In genomic region chr1:52142220-52143153, GRCh38 we compare ENCODE assay signal across 8 cellular contexts. TPM values are rescaled to one million over a fixed set of nuclear protein-coding genes. Genes with fewer than 3 reads are reported as not detected.
DNase-seq lines count a peak whose midpoint lies in the region; ATAC-seq and TF ChIP-seq lines count a peak whose summit lies in the region.

No MANE protein-coding gene starts in this region.

- H3K9me3 Mint-ChIP-seq in activated T-cell treated with anti-CD3 and anti-CD28 coated beads, Interleukin-2, amount 50 U/mL, for 4 hours: no peaks in the 10 kb centered on the region
- no peaks in the 10 kb centered on the region for H3K9me3 Mint-ChIP-seq in naive thymus-derived CD4-positive, alpha-beta T cell

- peak overlapping the region; percentile 86 for H3K4me3 Mint-ChIP-seq in activated T-cell treated with anti-CD3 and anti-CD28 coated beads, Interleukin-2, amount 50 U/mL, for 4 hours
- H3K4me3 Mint-ChIP-seq in naive thymus-derived CD4-positive, alpha-beta T cell: peak overlapping the region; percentile 79 to 96 (median 92)

- H3K27me3 ChIP-seq in naive thymus-derived CD4-positive, alpha-beta T cell (ENCODE audit: control insufficient read depth in 2 of 2, insufficient read depth in 2 of 2, low read length in 2 of 2): no peaks in the 10 kb centered on the region
- H3K27me3 ChIP-seq in thyroid gland: no peaks in the 10 kb centered on the region

- H3K36me3 Mint-ChIP-seq in activated T-cell treated with anti-CD3 and anti-CD28 coated beads, Interleukin-2, amount 50 U/mL, for 4 hours (ENCODE audit: insufficient read depth): no peaks in the 10 kb centered on the region
- H3K36me3 Mint-ChIP-seq in naive thymus-derived CD4-positive, alpha-beta T cell: no peaks in the 10 kb centered on the region

- CTCF ChIA-PET in naive thymus-derived CD4-positive, alpha-beta T cell (lab: Charles Lee): interaction anchor here (0.8 kb wide), 1 partner anchor 9 kb away, joined by 3 read pairs; no protein-coding TSS in a partner anchor

- peaks cover 7% of the 10 kb centered on the region for H3K27me3 Mint-ChIP-seq in activated T-cell treated with anti-CD3 and anti-CD28 coated beads, Interleukin-2, amount 50 U/mL, for 4 hours (ENCODE audit: low read depth)
- peaks cover 0 to 44% (median 0%) of the 10 kb centered on the region in 5 donors for H3K27me3 Mint-ChIP-seq in naive thymus-derived CD4-positive, alpha-beta T cell

- H3K36me3 ChIP-seq in naive thymus-derived CD4-positive, alpha-beta T cell (ENCODE audit: control insufficient read depth in 2 of 3, insufficient read depth in 3 of 3, low read length in 3 of 3): no peaks in the 10 kb centered on the region
- H3K36me3 ChIP-seq in thyroid gland: no peaks in the 10 kb centered on the region

- no peaks in the 10 kb centered on the region for H3K9me3 ChIP-seq in naive thymus-derived CD4-positive, alpha-beta T cell (ENCODE audit: control insufficient read depth in 2 of 3, low read length in 3 of 3)
- H3K9me3 ChIP-seq in thyroid gland: no peaks in the 10 kb centered on the region

- H3K4me3 ChIP-seq in naive thymus-derived CD4-positive, alpha-beta T cell (ENCODE audit: low read length): peak overlapping the region; percentile 65
- H3K4me3 ChIP-seq in thyroid gland (replicated peaks in 1 of 3): peak overlapping the region; percentile 66 to 93 (median 80)

- H3K27ac Mint-ChIP-seq in naive thymus-derived CD4-positive, alpha-beta T cell: peak overlapping the region; percentile 64 to 95 (median 86)

- H3K4me1 Mint-ChIP-seq in activated T-cell treated with anti-CD3 and anti-CD28 coated beads, Interleukin-2, amount 50 U/mL, for 4 hours (ENCODE audit: low read depth): peaks cover 42% of the 10 kb centered on the region
- H3K4me1 Mint-ChIP-seq in naive thymus-derived CD4-positive, alpha-beta T cell: peaks cover 26 to 48% (median 43%) of the 10 kb centered on the region in 7 donors

- WGBS in thyroid gland, 2 donors: 2 to 3% methylated on average over 14 to 16 of the region's 79 CpGs

- DNase-seq in AG08396 (ENCODE audit: low spot score) (peak; percentile 68), NCI-H69 (lab: John Stamatoyannopoulos, UW) (peak; percentile 63), fibroblast of gingiva (ENCODE audit: low read depth) (peak; percentile 50), thyroid gland (peak; percentile 50 to 57)
- DNase-seq in activated T-cell treated with anti-CD3 and anti-CD28 coated beads, Interleukin-2, amount 50 U/mL, for 4 hours: peak; percentile 8
- DNase-seq in naive thymus-derived CD4-positive, alpha-beta T cell: peak in 8 of 9 donors; percentile 11 to 58 (median 34)

- POLR2A ChIA-PET in naive thymus-derived CD4-positive, alpha-beta T cell (lab: Charles Lee): interaction anchor here (1.1 kb wide), 1 partner anchor 491 kb away, joined by 4 read pairs; the partner anchor contains the start of gene SHISAL2A

- intact Hi-C loops in naive thymus-derived CD4-positive, alpha-beta T cell (cut with micrococcal nuclease): loop anchor here (1.0 to 10.0 kb wide), 12 partner anchors 15 to 544 kb away; partner anchors contain the start of genes CC2D1B (in 2 of the 2), BTF3L4 (in 1 of the 2), KTI12 (in 1 of the 2) and ORC1 (in 1 of the 2)
- intact Hi-C loops in thyroid gland (cut with DNase I): no loop called here

- peak; percentile 30 for ATAC-seq in GM18858 (IDR thresholded peaks at IDR 0.05; ENCODE audit: unreplicated experiment)
- peak; percentile 30 for ATAC-seq in HG03097 (IDR thresholded peaks at IDR 0.05; ENCODE audit: low FRiP score, unreplicated experiment)
- peak; percentile 41 to 44 for ATAC-seq in activated T-cell treated with anti-CD3 and anti-CD28 coated beads, Interleukin-2, amount 50 U/mL, for 4 hours
- peak; percentile 48 for ATAC-seq in naive thymus-derived CD4-positive, alpha-beta T cell

- peak in 1 of 2 donors; percentile 39 for TF ChIP-seq POLR2A in thyroid gland (IDR thresholded peaks at IDR 0.05)

- H3K27ac ChIP-seq in naive thymus-derived CD4-positive, alpha-beta T cell (ENCODE audit: low read depth, low read length): peak overlapping the region; percentile 72
- H3K27ac ChIP-seq in thyroid gland: peak overlapping the region; percentile 82 to 99 (median 97)

- peak in 2 of 6 experiments; percentile 11 to 36 for TF ChIP-seq CTCF in thyroid gland (IDR thresholded peaks at IDR 0.05)

- H3K4me1 ChIP-seq in naive thymus-derived CD4-positive, alpha-beta T cell (ENCODE audit: control insufficient read depth in 2 of 2, insufficient read depth in 2 of 2, low read length in 2 of 2): peaks cover 11 to 24% of the 10 kb centered on the region in 2 donors
- H3K4me1 ChIP-seq in thyroid gland: peaks cover 17 to 18% of the 10 kb centered on the region in 2 donors

RNA-seq across cellular contexts. Expression of gene ZFYVE9, which starts 0.6 kb away (rescaled TPM):
- 1 to 10 TPM; 5.4 to 5.9 (median 5.5) TPM for total RNA-seq in activated T-cell treated with anti-CD3 and anti-CD28 coated beads, Interleukin-2, amount 50 U/mL, for 4 hours
- total RNA-seq in naive thymus-derived CD4-positive, alpha-beta T cell: 10 to 100 TPM in 2 of 5 experiments, 1 to 10 TPM in 3; 1.8 to 13.9 (median 7.6) TPM
- polyA plus RNA-seq in naive thymus-derived CD4-positive, alpha-beta T cell: 1 to 10 TPM; 1.8 to 3.0 TPM
- 10 to 100 TPM; 51.1 to 58.8 (median 54.1) TPM for total RNA-seq in thyroid gland

Comparison
In these comparisons a context has a peak if more than half of its experiments do, and no peak if none do; other contexts are left out.
1. Peak in every context shown above with its lines: DNase-seq, ATAC-seq, H3K4me3 ChIP-seq and H3K27ac ChIP-seq.
2. DNase-seq: peak in every context shown above with its lines; median percentile 68 in AG08396; 63 in NCI-H69; 54 in thyroid gland; 50 in fibroblast of gingiva; 34 in naive thymus-derived CD4-positive, alpha-beta T cell; 8 in activated T-cell treated with anti-CD3 and anti-CD28 coated beads, Interleukin-2, amount 50 U/mL, for 4 hours.